ENCODE assay signal across 9 cellular contexts in the genomic region with DNA sequence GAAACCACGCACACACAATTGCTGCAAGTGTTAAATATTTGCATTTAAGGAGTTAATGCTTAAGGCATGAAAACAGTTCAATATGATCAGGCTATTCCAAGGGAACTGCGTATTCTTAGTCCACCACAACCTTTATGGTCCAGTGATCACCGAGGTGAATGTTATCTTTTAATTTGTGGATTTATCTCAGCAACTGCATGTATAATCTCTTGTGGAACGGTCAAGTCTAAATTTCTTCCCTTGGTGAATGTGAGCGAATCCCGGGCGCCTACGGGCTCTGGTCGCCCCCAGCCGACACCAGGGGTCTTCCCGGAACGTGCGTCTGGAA. TPM values are rescaled to one million over a fixed set of nuclear protein-coding genes. Genes with fewer than 3 reads are reported as not detected.
A peak's percentile ranks its signal among the peaks of the same experiment; 100 is the strongest.
DNase-seq lines count a peak whose midpoint lies in the region; TF ChIP-seq lines count a peak whose summit lies in the region.
"Had no signal": no experiment of that assay in that cellular context is flagged by ENCODE, and none has a peak within 500 bp of the region (broad histone marks: within the 10 kb centered on the region; RNA-seq: fewer than 3 reads in every experiment).

No MANE protein-coding gene starts in this region.

- no peaks in the 10 kb centered on the region for H3K9me3 Mint-ChIP-seq in activated CD4-positive, alpha-beta memory T cell treated with anti-CD3 and anti-CD28 coated beads for 36 hours

- H3K36me3 ChIP-seq in HEK293 (ENCODE audit: control insufficient read depth in 2 of 2, insufficient read depth in 1 of 2, low read length in 2 of 2), result peaks cover 3 to 5% of the 10 kb centered on the region in 2 experiments; a peak in 2 of 3 replicates
- no peaks in the 10 kb centered on the region for H3K36me3 ChIP-seq in iPS DF 6.9 (ENCODE audit: control insufficient read depth, insufficient read depth, low read length)
- H3K36me3 ChIP-seq in smooth muscle cell (ENCODE audit: low read depth), result peaks cover 4% of the 10 kb centered on the region

- no peak for TF ChIP-seq CTCF in HEK293 (tag by site-specific recombination; IDR thresholded peaks at IDR 0.05)
- TF ChIP-seq CTCF in smooth muscle cell (IDR thresholded peaks at IDR 0.05; ENCODE audit: borderline replicate concordance, insufficient read depth, poor library complexity, severe bottlenecking), result no peak

- H3F3A ChIP-seq in smooth muscle cell (ENCODE audit: low read depth), result peaks cover 7% of the 10 kb centered on the region

- WGBS in iPS DF 6.9 (ENCODE audit: insufficient coverage, insufficient read length), result no CpG with 5 or more reads among the region's 13 CpGs
- 17% methylated on average over 13 of the region's 13 CpGs for WGBS in smooth muscle cell (ENCODE audit: low lambda C conversion rate)

- no peaks in the 10 kb centered on the region for H3K9me3 ChIP-seq in HEK293 (ENCODE audit: control insufficient read depth, insufficient read depth, low read depth, low read length)
- no peaks in the 10 kb centered on the region for H3K9me3 ChIP-seq in iPS DF 6.9 (ENCODE audit: control insufficient read depth, insufficient read depth, low read length)
- no peaks in the 10 kb centered on the region for H3K9me3 ChIP-seq in smooth muscle cell (replicated peaks; ENCODE audit: low read depth)

- no peaks in the 10 kb centered on the region for H3K79me2 ChIP-seq in smooth muscle cell (ENCODE audit: low read depth)

- peak overlapping the region; percentile 71 for H3K9ac ChIP-seq in smooth muscle cell (ENCODE audit: low read depth)

- H3K4me1 ChIP-seq in HEK293 (ENCODE audit: control insufficient read depth, insufficient read depth, low read length), result no peaks in the 10 kb centered on the region; the same call in 1 of the 2 replicates
- H3K4me1 ChIP-seq in iPS DF 6.9 (ENCODE audit: control insufficient read depth, insufficient read depth, low read length), result no peaks in the 10 kb centered on the region
- peaks cover 8% of the 10 kb centered on the region for H3K4me1 ChIP-seq in smooth muscle cell (ENCODE audit: low read depth)

- no peaks in the 10 kb centered on the region for H3K27me3 Mint-ChIP-seq in activated CD4-positive, alpha-beta memory T cell treated with anti-CD3 and anti-CD28 coated beads for 36 hours

- H3K4me3 ChIP-seq in HEK293 (ENCODE audit: low read depth, low read length) (peak overlapping the region; percentile 59), iPS DF 6.9 (ENCODE audit: low read length) (peak overlapping the region; percentile 48; the same call in 1 of the 2 replicates), smooth muscle cell (peak overlapping the region; percentile 83)

- no peak for DNase-seq in activated CD4-positive, alpha-beta memory T cell treated with anti-CD3 and anti-CD28 coated beads for 36 hours
- DNase-seq in iPS DF 6.9 (ENCODE audit: low read depth, low spot score) (no peak), smooth muscle cell (lab: John Stamatoyannopoulos, UW; ENCODE audit: unreplicated experiment) (no peak), SK-N-DZ (ENCODE audit: low spot score) (no peak), putamen (ENCODE audit: low spot score) (no peak), kidney tubule cell (ENCODE audit: low spot score) (no peak), NCI-H774 (lab: John Stamatoyannopoulos, UW) (no peak)

- H3K4me2 ChIP-seq in smooth muscle cell, result peak overlapping the region; percentile 95

- intact Hi-C loops in activated CD4-positive, alpha-beta memory T cell treated with anti-CD3 and anti-CD28 coated beads for 36 hours (cut with micrococcal nuclease), result loop anchor here (1.0 kb wide), 1 partner anchor 28 kb away; a partner anchor contains a TSS

- H3K27ac ChIP-seq in HEK293 (ENCODE audit: extremely low read depth, low read depth, low read length) (peak overlapping the region; percentile 3; the same call in 1 of the 2 replicates), iPS DF 6.9 (ENCODE audit: low read length) (no peak overlapping the region), smooth muscle cell (ENCODE audit: low read depth) (no peak overlapping the region)
- H3K27ac ChIP-seq: epithelial cell of prostate had no signal

- peak overlapping the region; percentile 89 for H3K4me3 Mint-ChIP-seq in activated CD4-positive, alpha-beta memory T cell treated with anti-CD3 and anti-CD28 coated beads for 36 hours

- peaks cover 2% of the 10 kb centered on the region for H3K36me3 Mint-ChIP-seq in activated CD4-positive, alpha-beta memory T cell treated with anti-CD3 and anti-CD28 coated beads for 36 hours

- H4K20me1 ChIP-seq in smooth muscle cell (ENCODE audit: low read depth), result no peaks in the 10 kb centered on the region

- peaks cover 3% of the 10 kb centered on the region for H3K4me1 Mint-ChIP-seq in activated CD4-positive, alpha-beta memory T cell treated with anti-CD3 and anti-CD28 coated beads for 36 hours (ENCODE audit: low read depth)

- H2AFZ ChIP-seq in smooth muscle cell (ENCODE audit: low read depth), result peak overlapping the region; percentile 96

- CTCF ChIA-PET in HEK293 (lab: Yijun Ruan, JAX), result no interaction called here
- CTCF ChIA-PET in activated CD4-positive, alpha-beta memory T cell treated with anti-CD3 and anti-CD28 coated beads for 36 hours (lab: Charles Lee), result no interaction called here

- H3K27me3 ChIP-seq in iPS DF 6.9 (ENCODE audit: control insufficient read depth, insufficient read depth, low read length) (peaks cover 3% of the 10 kb centered on the region; the same call in 1 of the 2 replicates), smooth muscle cell (ENCODE audit: low read depth) (no peaks in the 10 kb centered on the region)

- POLR2A ChIA-PET in HEK293 (lab: Yijun Ruan, JAX), result interaction anchor here (0.6 to 1.4 kb wide), 5 partner anchors 9 to 944 kb away, joined by 3 read pairs; no protein-coding TSS in a partner anchor
- POLR2A ChIA-PET in activated CD4-positive, alpha-beta memory T cell treated with anti-CD3 and anti-CD28 coated beads for 36 hours (lab: Charles Lee), result interaction anchor here (0.8 to 1.0 kb wide), 2 partner anchors 10 to 406 kb away, joined by 3 to 5 read pairs; a partner anchor contains a TSS

- no peak overlapping the region for H3K27ac Mint-ChIP-seq in activated CD4-positive, alpha-beta memory T cell treated with anti-CD3 and anti-CD28 coated beads for 36 hours

TF ChIP-seq in HEK293, 187 proteins besides CTCF, POLR2A, EP300 and RAD21:
- TF ChIP-seq, protein P1, sequence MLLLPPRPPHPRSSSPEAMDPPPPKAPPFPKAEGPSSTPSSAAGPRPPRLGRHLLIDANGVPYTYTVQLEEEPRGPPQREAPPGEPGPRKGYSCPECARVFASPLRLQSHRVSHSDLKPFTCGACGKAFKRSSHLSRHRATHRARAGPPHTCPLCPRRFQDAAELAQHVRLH (tag by site-specific recombination; IDR thresholded peaks at IDR 0.05), result no peak
- TF ChIP-seq, protein P2, sequence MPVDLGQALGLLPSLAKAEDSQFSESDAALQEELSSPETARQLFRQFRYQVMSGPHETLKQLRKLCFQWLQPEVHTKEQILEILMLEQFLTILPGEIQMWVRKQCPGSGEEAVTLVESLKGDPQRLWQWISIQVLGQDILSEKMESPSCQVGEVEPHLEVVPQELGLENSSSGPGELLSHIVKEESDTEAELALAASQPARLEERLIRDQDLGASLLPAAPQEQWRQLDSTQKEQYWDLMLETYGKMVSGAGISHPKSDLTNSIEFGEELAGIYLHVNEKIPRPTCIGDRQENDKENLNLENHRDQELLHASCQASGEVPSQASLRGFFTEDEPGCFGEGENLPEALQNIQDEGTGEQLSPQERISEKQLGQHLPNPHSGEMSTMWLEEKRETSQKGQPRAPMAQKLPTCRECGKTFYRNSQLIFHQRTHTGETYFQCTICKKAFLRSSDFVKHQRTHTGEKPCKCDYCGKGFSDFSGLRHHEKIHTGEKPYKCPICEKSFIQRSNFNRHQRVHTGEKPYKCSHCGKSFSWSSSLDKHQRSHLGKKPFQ (tag by site-specific recombination; IDR thresholded peaks at IDR 0.05), result no peak
- TF ChIP-seq ZNF335 (tag by site-specific recombination; conservative IDR thresholded peaks at IDR 0.05) (peak; percentile 90), ZNF747 (tag by site-specific recombination; IDR thresholded peaks at IDR 0.05) (no peak)

RNA-seq across cellular contexts. Expression of a gene that starts 1.0 kb away (rescaled TPM):
- total RNA-seq in activated CD4-positive, alpha-beta memory T cell treated with anti-CD3 and anti-CD28 coated beads for 36 hours, result 1 to 10 TPM; 2.1 TPM
- 4.9 and 5.1 TPM in 2 replicates for total RNA-seq in smooth muscle cell
- polyA plus RNA-seq in smooth muscle cell, result 2.3 and 3.5 TPM in 2 replicates
- polyA plus RNA-seq in SK-N-DZ (2014; cell fraction: cytosol; rRNA removed), result 3.2 and 4.4 TPM in 2 replicates
- 2.3 and 4.9 TPM in 2 replicates for polyA plus RNA-seq in SK-N-DZ (2014; cell fraction: nucleus; rRNA removed)

RNA-seq across cellular contexts. Expression of a gene that starts 27.6 kb away (rescaled TPM):
- 10 to 100 TPM; 22.8 to 29.7 TPM for total RNA-seq in activated CD4-positive, alpha-beta memory T cell treated with anti-CD3 and anti-CD28 coated beads for 36 hours
- 35.2 and 46.6 TPM in 2 replicates for total RNA-seq in smooth muscle cell
- 19.7 and 21.2 TPM in 2 replicates for polyA plus RNA-seq in smooth muscle cell
- 12.1 and 14.3 TPM in 2 replicates for polyA plus RNA-seq in SK-N-DZ (2014; cell fraction: cytosol; rRNA removed)
- polyA plus RNA-seq in SK-N-DZ (2014; cell fraction: nucleus; rRNA removed), result 8.2 and 12.7 TPM in 2 replicates

RNA-seq across cellular contexts. Expression of a gene that starts 27.8 kb away (rescaled TPM):
- total RNA-seq in activated CD4-positive, alpha-beta memory T cell treated with anti-CD3 and anti-CD28 coated beads for 36 hours, result 10 to 100 TPM; 12.0 to 12.8 TPM
- total RNA-seq in smooth muscle cell, result 21.5 and 22.3 TPM in 2 replicates
- polyA plus RNA-seq in smooth muscle cell, result 1.5 and 1.9 TPM in 2 replicates
- polyA plus RNA-seq in SK-N-DZ (2014; cell fraction: cytosol; rRNA removed), result 2.7 and 4.0 TPM in 2 replicates
- 8.0 and 10.2 TPM in 2 replicates for polyA plus RNA-seq in SK-N-DZ (2014; cell fraction: nucleus; rRNA removed)
